In genomic region chrX:154383359-154384283, GRCh38 we compare ENCODE assay signal across 18 cellular contexts. TPM values are rescaled to one million over a fixed set of nuclear protein-coding genes. Genes with fewer than 3 reads are reported as not detected.
DNase-seq lines count a peak whose midpoint lies in the region; ATAC-seq and TF ChIP-seq lines count a peak whose summit lies in the region.
"Had no signal": no experiment of that assay in that cellular context is flagged by ENCODE, and none has a peak within 500 bp of the region (broad histone marks: within the 10 kb centered on the region; RNA-seq: fewer than 3 reads in every experiment).

No MANE protein-coding gene starts in this region.

- H3K4me3 ChIP-seq in CD8-positive, alpha-beta T cell (ENCODE audit: low read depth, low read length): no peak overlapping the region
- no peak overlapping the region for H3K4me3 ChIP-seq in GM23248
- H3K4me3 ChIP-seq: lung, SK-N-MC, tibial artery had no signal

- no peaks in the 10 kb centered on the region for H3K9me3 ChIP-seq in CD8-positive, alpha-beta T cell (ENCODE audit: low read length)
- H3K9me3 ChIP-seq in GM23248 (ENCODE audit: low read depth): no peaks in the 10 kb centered on the region
- H3K9me3 ChIP-seq: tibial artery had no signal

- H3K4me1 ChIP-seq in CD8-positive, alpha-beta T cell (ENCODE audit: insufficient read depth, low read length): peaks cover 8% of the 10 kb centered on the region
- no peaks in the 10 kb centered on the region for H3K4me1 ChIP-seq in GM23248 (ENCODE audit: insufficient read depth)

- no peaks in the 10 kb centered on the region for H3K27me3 ChIP-seq in CD8-positive, alpha-beta T cell (ENCODE audit: insufficient read depth, low read length)
- no peaks in the 10 kb centered on the region for H3K27me3 ChIP-seq in GM23248 (replicated peaks; ENCODE audit: insufficient read depth)
- H3K27me3 ChIP-seq: tibial artery had no signal

- DNase-seq in CD14-positive monocyte (ENCODE audit: low spot score): peak; percentile 15
- no peak for DNase-seq in CD8-positive, alpha-beta T cell
- no peak for DNase-seq in naive thymus-derived CD8-positive, alpha-beta T cell
- no peak for DNase-seq in stimulated activated CD4-positive, alpha-beta T cell treated with anti-CD3 and anti-CD28 coated beads, Interleukin-4, amount 100 ng/mL, for 1 hour
- DNase-seq in GM23248: no peak
- DNase-seq: activated CD4-positive, alpha-beta memory T cell treated with anti-CD3 and anti-CD28 coated beads, Interleukin-2, amount 10 ng/mL, durations not matched to agents 7 days and 5 days; DND-41; effector CD8-positive, alpha-beta T cell; kidney glomerular epithelial cell; NCI-H2081; stimulated activated CD4-positive, alpha-beta T cell treated with anti-CD3 and anti-CD28 coated beads, Interleukin-2, amount 100 ng/mL, for 48 hours had no signal

- no peak overlapping the region for H2AFZ ChIP-seq in GM23248

- intact Hi-C loops in CD14-positive monocyte (cut with micrococcal nuclease): no loop called here
- intact Hi-C loops in CD8-positive, alpha-beta T cell (cut with DNase I, micrococcal nuclease): no loop called here

- CTCF ChIA-PET in CD8-positive, alpha-beta T cell (lab: Charles Lee): interaction anchor here (1.0 kb wide), 1 partner anchor 10 kb away, joined by 6 read pairs; the partner anchor contains the start of gene FLNA

- no peak overlapping the region for H3K4me3 Mint-ChIP-seq in CD14-positive monocyte
- H3K4me3 Mint-ChIP-seq in CD8-positive, alpha-beta T cell: no peak overlapping the region
- no peak overlapping the region for H3K4me3 Mint-ChIP-seq in activated T-helper 17 cell treated with anti-CD3 and anti-CD28 coated beads, Interleukin-2, amount 50 U/mL, for 72 hours
- peak overlapping the region in 1 of 10 donors; percentile 68 for H3K4me3 Mint-ChIP-seq in naive thymus-derived CD8-positive, alpha-beta T cell
- H3K4me3 Mint-ChIP-seq: activated CD4-positive, alpha-beta memory T cell treated with anti-CD3 and anti-CD28 coated beads, Interleukin-2, amount 10 ng/mL, durations not matched to agents 7 days and 5 days; activated naive CD8-positive, alpha-beta T cell; stimulated activated naive CD8-positive, alpha-beta T cell treated with anti-CD3 and anti-CD28 coated beads, Interleukin-15, Interleukin-2, amounts not matched to agents 100 ng/mL and 50 ng/mL, for 24 hours had no signal

- WGBS in GM23248 (ENCODE audit: low coverage in 1 of 2, low lambda C conversion rate in 2 of 2, missing lambda C conversion rate in 2 of 2), 2 experiments: 90 to 97% methylated on average over 6 to 10 of the region's 14 CpGs

- peaks cover 0 to 15% (median 3%) of the 10 kb centered on the region in 7 donors for H3K9me3 Mint-ChIP-seq in CD14-positive monocyte
- no peaks in the 10 kb centered on the region for H3K9me3 Mint-ChIP-seq in CD8-positive, alpha-beta T cell
- no peaks in the 10 kb centered on the region for H3K9me3 Mint-ChIP-seq in activated T-helper 17 cell treated with anti-CD3 and anti-CD28 coated beads, Interleukin-2, amount 50 U/mL, for 72 hours
- no peaks in the 10 kb centered on the region for H3K9me3 Mint-ChIP-seq in naive thymus-derived CD8-positive, alpha-beta T cell
- H3K9me3 Mint-ChIP-seq: activated CD4-positive, alpha-beta memory T cell treated with anti-CD3 and anti-CD28 coated beads, Interleukin-2, amount 10 ng/mL, durations not matched to agents 7 days and 5 days; stimulated activated naive CD8-positive, alpha-beta T cell treated with anti-CD3 and anti-CD28 coated beads, Interleukin-15, Interleukin-2, amounts not matched to agents 100 ng/mL and 50 ng/mL, for 24 hours had no signal

- H3K27ac ChIP-seq in CD8-positive, alpha-beta T cell (ENCODE audit: low read depth, low read length): no peak overlapping the region
- no peak overlapping the region for H3K27ac ChIP-seq in GM23248
- H3K27ac ChIP-seq: SK-N-MC had no signal

- peaks cover 0 to 1% (median 0%) of the 10 kb centered on the region in 3 donors for H3K27me3 Mint-ChIP-seq in CD14-positive monocyte (ENCODE audit: low read depth in 3 of 3)
- no peaks in the 10 kb centered on the region for H3K27me3 Mint-ChIP-seq in CD8-positive, alpha-beta T cell (ENCODE audit: low read depth)
- H3K27me3 Mint-ChIP-seq in activated T-helper 17 cell treated with anti-CD3 and anti-CD28 coated beads, Interleukin-2, amount 50 U/mL, for 72 hours: no peaks in the 10 kb centered on the region
- H3K27me3 Mint-ChIP-seq in naive thymus-derived CD8-positive, alpha-beta T cell: no peaks in the 10 kb centered on the region
- H3K27me3 Mint-ChIP-seq: activated CD4-positive, alpha-beta memory T cell treated with anti-CD3 and anti-CD28 coated beads, Interleukin-2, amount 10 ng/mL, durations not matched to agents 7 days and 5 days; activated naive CD8-positive, alpha-beta T cell; stimulated activated naive CD8-positive, alpha-beta T cell treated with anti-CD3 and anti-CD28 coated beads, Interleukin-15, Interleukin-2, amounts not matched to agents 100 ng/mL and 50 ng/mL, for 24 hours had no signal

- no peak for ATAC-seq in CD8-positive, alpha-beta T cell
- ATAC-seq in activated T-helper 17 cell treated with anti-CD3 and anti-CD28 coated beads, Interleukin-2, amount 50 U/mL, for 72 hours (replicated peaks): no peak
- no peak for ATAC-seq in naive thymus-derived CD8-positive, alpha-beta T cell
- ATAC-seq in activated CD4-positive, CD25-positive, alpha-beta regulatory T cell treated with anti-CD3 and anti-CD28 coated beads, Interleukin-2, amount 50 U/mL, for 24 hours: no peak

- peaks cover 24% of the 10 kb centered on the region for H3K4me1 Mint-ChIP-seq in CD14-positive monocyte
- H3K4me1 Mint-ChIP-seq in CD8-positive, alpha-beta T cell (ENCODE audit: low read depth): peaks cover 10% of the 10 kb centered on the region
- H3K4me1 Mint-ChIP-seq in activated T-helper 17 cell treated with anti-CD3 and anti-CD28 coated beads, Interleukin-2, amount 50 U/mL, for 72 hours: no peaks in the 10 kb centered on the region
- H3K4me1 Mint-ChIP-seq in naive thymus-derived CD8-positive, alpha-beta T cell: peaks cover 2 to 19% (median 14%) of the 10 kb centered on the region in 4 donors

- peaks cover 24% of the 10 kb centered on the region for H3K79me2 ChIP-seq in GM23248 (ENCODE audit: insufficient read depth)

- peaks cover 5% of the 10 kb centered on the region for H3K36me3 ChIP-seq in CD8-positive, alpha-beta T cell (ENCODE audit: insufficient read depth, low read length)
- no peaks in the 10 kb centered on the region for H3K36me3 ChIP-seq in GM23248 (ENCODE audit: low read depth)

- peak overlapping the region in 4 of 7 donors; percentile 5 to 79 (median 49) for H3K27ac Mint-ChIP-seq in CD14-positive monocyte
- H3K27ac Mint-ChIP-seq in CD8-positive, alpha-beta T cell: peak overlapping the region; percentile 70
- H3K27ac Mint-ChIP-seq in activated T-helper 17 cell treated with anti-CD3 and anti-CD28 coated beads, Interleukin-2, amount 50 U/mL, for 72 hours: peak overlapping the region; percentile 28
- peak overlapping the region in 7 of 10 donors; percentile 52 to 82 (median 72) for H3K27ac Mint-ChIP-seq in naive thymus-derived CD8-positive, alpha-beta T cell
- H3K27ac Mint-ChIP-seq: activated CD4-positive, alpha-beta memory T cell treated with anti-CD3 and anti-CD28 coated beads, Interleukin-2, amount 10 ng/mL, durations not matched to agents 7 days and 5 days; activated naive CD8-positive, alpha-beta T cell; stimulated activated naive CD8-positive, alpha-beta T cell treated with anti-CD3 and anti-CD28 coated beads, Interleukin-15, Interleukin-2, amounts not matched to agents 100 ng/mL and 50 ng/mL, for 24 hours had no signal

- in situ Hi-C loops in GM23248 (cut with MboI): no loop called here

- H3K9me2 ChIP-seq in GM23248 (ENCODE audit: insufficient read depth): no peaks in the 10 kb centered on the region

- peaks cover 5 to 10% of the 10 kb centered on the region in 2 donors for H3K36me3 Mint-ChIP-seq in CD14-positive monocyte
- peaks cover 21% of the 10 kb centered on the region for H3K36me3 Mint-ChIP-seq in CD8-positive, alpha-beta T cell
- peaks cover 26% of the 10 kb centered on the region for H3K36me3 Mint-ChIP-seq in activated T-helper 17 cell treated with anti-CD3 and anti-CD28 coated beads, Interleukin-2, amount 50 U/mL, for 72 hours (ENCODE audit: low read depth)
- peaks cover 0 to 12% (median 0%) of the 10 kb centered on the region in 3 donors for H3K36me3 Mint-ChIP-seq in naive thymus-derived CD8-positive, alpha-beta T cell
- H3K36me3 Mint-ChIP-seq: activated naive CD8-positive, alpha-beta T cell had no signal

- no peak overlapping the region for H3K4me2 ChIP-seq in GM23248 (ENCODE audit: unreplicated experiment)

- H4K20me1 ChIP-seq in GM23248 (ENCODE audit: insufficient read depth): no peaks in the 10 kb centered on the region

- TF ChIP-seq CTCF in CD14-positive monocyte (IDR thresholded peaks at IDR 0.05): no peak
- no peak for TF ChIP-seq CTCF in CD8-positive, alpha-beta T cell (IDR thresholded peaks at IDR 0.05)

- POLR2A ChIA-PET in CD8-positive, alpha-beta T cell (lab: Charles Lee): interaction anchor here (0.7 kb wide), 1 partner anchor 13 kb away, joined by 3 read pairs; no protein-coding TSS in a partner anchor
- POLR2A ChIA-PET in naive thymus-derived CD8-positive, alpha-beta T cell (lab: Charles Lee): interaction anchor here (0.6 to 1.5 kb wide), 4 partner anchors 10 to 67 kb away, joined by 3 to 5 read pairs (median 3); no protein-coding TSS in a partner anchor

- H3F3A ChIP-seq in GM23248 (ENCODE audit: insufficient read depth): no peaks in the 10 kb centered on the region

- no peak overlapping the region for H3K9ac ChIP-seq in GM23248

RNA-seq across cellular contexts. Expression of gene EMD, which starts 4.5 kb away (rescaled TPM):
- polyA plus RNA-seq in CD14-positive monocyte (10 to 100 TPM; 14.0 to 17.6 TPM), GM23248 (2016; fragmentation: Nextera tagmentation; extraction: Ambion mirVana) (86.6 and 96.0 TPM in 2 replicates)
- total RNA-seq in CD8-positive, alpha-beta T cell: 100 to 1,000 TPM; 176 TPM
- total RNA-seq in activated T-helper 17 cell treated with anti-CD3 and anti-CD28 coated beads, Interleukin-2, amount 50 U/mL, for 72 hours: 10 to 100 TPM; 86.5 to 87.5 TPM
- 10 to 100 TPM; 90.4 to 95.4 TPM for total RNA-seq in naive thymus-derived CD8-positive, alpha-beta T cell
- polyA plus RNA-seq in naive thymus-derived CD8-positive, alpha-beta T cell: 10 to 100 TPM; 35.5 to 37.1 (median 35.7) TPM
- total RNA-seq in GM23248 (2014; rRNA removed; shearing (Covaris generic)): 39.7 TPM in 2 replicates

RNA-seq across cellular contexts. Expression of gene FLNA, which starts 9.2 kb away (rescaled TPM):
- polyA plus RNA-seq in CD14-positive monocyte (100 to 1,000 TPM; 111 to 219 TPM), GM23248 (2016; fragmentation: Nextera tagmentation; extraction: Ambion mirVana) (1,377 and 1,379 TPM in 2 replicates)
- total RNA-seq in CD8-positive, alpha-beta T cell: 1,000 to 10,000 TPM; 1,274 to 1,333 TPM
- total RNA-seq in activated T-helper 17 cell treated with anti-CD3 and anti-CD28 coated beads, Interleukin-2, amount 50 U/mL, for 72 hours: 1,000 to 10,000 TPM; 1,274 to 1,383 TPM
- total RNA-seq in naive thymus-derived CD8-positive, alpha-beta T cell: 100 to 1,000 TPM; 613 to 633 TPM
- 100 to 1,000 TPM; 156 to 341 (median 169) TPM for polyA plus RNA-seq in naive thymus-derived CD8-positive, alpha-beta T cell
- total RNA-seq in GM23248 (2014; rRNA removed; shearing (Covaris generic)): 2,857 and 2,903 TPM in 2 replicates

RNA-seq across cellular contexts. Expression of gene RPL10, which starts 14.6 kb away (rescaled TPM):
- polyA plus RNA-seq in CD14-positive monocyte: 1,000 to 10,000 TPM; 1,536 to 1,724 TPM
- total RNA-seq in CD8-positive, alpha-beta T cell: 1,000 to 10,000 TPM; 6,105 to 6,263 TPM
- 1,000 to 10,000 TPM; 1,604 to 1,651 TPM for total RNA-seq in activated T-helper 17 cell treated with anti-CD3 and anti-CD28 coated beads, Interleukin-2, amount 50 U/mL, for 72 hours
- total RNA-seq in naive thymus-derived CD8-positive, alpha-beta T cell: 1,000 to 10,000 TPM; 4,733 to 4,862 TPM
- polyA plus RNA-seq in naive thymus-derived CD8-positive, alpha-beta T cell: 1,000 to 10,000 TPM; 5,585 to 7,081 (median 6,663) TPM
- total RNA-seq in GM23248 (2014; rRNA removed; shearing (Covaris generic)): 3,014 and 6,561 TPM in 2 replicates
- 1,381 and 1,435 TPM in 2 replicates for polyA plus RNA-seq in GM23248 (2016; fragmentation: Nextera tagmentation; extraction: Ambion mirVana)

RNA-seq across cellular contexts. Expression of gene DNASE1L1, which starts 25.4 kb away (rescaled TPM):
- 10 to 100 TPM; 26.2 to 27.2 TPM for polyA plus RNA-seq in CD14-positive monocyte
- total RNA-seq in CD8-positive, alpha-beta T cell: 10 to 100 TPM; 19.3 to 19.7 TPM
- 10 to 100 TPM; 13.9 to 16.7 TPM for total RNA-seq in activated T-helper 17 cell treated with anti-CD3 and anti-CD28 coated beads, Interleukin-2, amount 50 U/mL, for 72 hours
- total RNA-seq in naive thymus-derived CD8-positive, alpha-beta T cell: 10 to 100 TPM; 16.6 to 19.9 TPM
- 10 to 100 TPM; 12.7 to 15.3 (median 12.8) TPM for polyA plus RNA-seq in naive thymus-derived CD8-positive, alpha-beta T cell
- total RNA-seq in GM23248 (2014; rRNA removed; shearing (Covaris generic)): 60.7 TPM in 2 replicates
- 16.6 and 17.0 TPM in 2 replicates for polyA plus RNA-seq in GM23248 (2016; fragmentation: Nextera tagmentation; extraction: Ambion mirVana)

RNA-seq across cellular contexts. Expression of gene TAFAZZIN, which starts 27.7 kb away (rescaled TPM):
- polyA plus RNA-seq in CD14-positive monocyte (10 to 100 TPM; 21.7 to 21.9 TPM), GM23248 (2016; fragmentation: Nextera tagmentation; extraction: Ambion mirVana) (18.2 and 20.5 TPM in 2 replicates)
- 10 to 100 TPM; 48.9 to 52.3 TPM for total RNA-seq in CD8-positive, alpha-beta T cell
- total RNA-seq in activated T-helper 17 cell treated with anti-CD3 and anti-CD28 coated beads, Interleukin-2, amount 50 U/mL, for 72 hours: 10 to 100 TPM; 39.3 to 40.8 TPM
- total RNA-seq in naive thymus-derived CD8-positive, alpha-beta T cell: 100 to 1,000 TPM; 111 to 112 TPM
- 10 to 100 TPM; 29.3 to 39.8 (median 37.8) TPM for polyA plus RNA-seq in naive thymus-derived CD8-positive, alpha-beta T cell
- 17.6 and 38.8 TPM in 2 replicates for total RNA-seq in GM23248 (2014; rRNA removed; shearing (Covaris generic))
